1 cellular context compared by ENCODE assay signal in genomic region chr13:52419080-52419479, GRCh38.
TF ChIP-seq lines count a peak whose summit lies in the region.

No MANE protein-coding gene starts in this region.

TF ChIP-seq in IMR-90, 13 proteins besides CTCF, POLR2A, EP300 and RAD21 (continued from another document):
- TF ChIP-seq ELK1 (IDR thresholded peaks at IDR 0.05; ENCODE audit: borderline replicate concordance, low read depth, low read length): no peak
- no peak for TF ChIP-seq RCOR1 (IDR thresholded peaks at IDR 0.05; ENCODE audit: insufficient replicate concordance, low read length)
- TF ChIP-seq FOS (IDR thresholded peaks at IDR 0.05; ENCODE audit: low read depth, low read length): no peak
- TF ChIP-seq RFX5 (IDR thresholded peaks at IDR 0.05; ENCODE audit: low read depth, low read length): no peak
- TF ChIP-seq MAZ (IDR thresholded peaks at IDR 0.05; ENCODE audit: borderline replicate concordance, low read depth, low read length): no peak
- TF ChIP-seq SMC3 (IDR thresholded peaks at IDR 0.05; ENCODE audit: low read depth, low read length): no peak
- no peak for TF ChIP-seq CHD1 (IDR thresholded peaks at IDR 0.05; ENCODE audit: low read depth, low read length)
- TF ChIP-seq MAFK (IDR thresholded peaks at IDR 0.05; ENCODE audit: low read depth, low read length): no peak
